ENCODE assay signal across 13 cellular contexts in the genomic region with DNA sequence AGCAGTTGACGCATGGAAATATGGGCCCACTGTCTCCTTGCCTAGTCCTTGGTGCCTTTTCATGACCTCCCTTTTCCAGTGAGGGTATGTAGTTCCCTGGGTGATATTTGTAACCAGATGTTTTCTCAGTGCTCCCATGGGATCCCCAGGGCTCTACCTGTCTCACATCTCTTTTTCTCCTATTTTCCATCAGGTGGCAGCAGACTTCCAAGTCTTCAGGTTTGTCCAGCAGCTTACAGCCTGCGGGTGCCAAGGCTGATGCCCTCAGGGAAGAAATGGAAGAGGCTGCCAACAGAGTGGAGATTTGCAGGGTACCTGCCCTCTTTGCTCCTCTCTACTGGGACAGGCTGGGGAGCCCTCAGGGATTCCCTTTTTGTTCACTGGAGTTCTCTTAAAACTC.
A peak's percentile ranks its signal among the peaks of the same experiment; 100 is the strongest.
DNase-seq lines count a peak whose midpoint lies in the region; ATAC-seq, FAIRE-seq and TF ChIP-seq lines count a peak whose summit lies in the region.
"Had no signal": no experiment of that assay in that cellular context is flagged by ENCODE, and none has a peak within 500 bp of the region (broad histone marks: within the 10 kb centered on the region; RNA-seq: fewer than 3 reads in every experiment).

No MANE protein-coding gene starts in this region.

- H3K9ac ChIP-seq in H1 (replicated peaks in 1 of 4; ENCODE audit: extremely low read depth in 1 of 4, low read depth in 3 of 4, low read length in 3 of 4) = no peak overlapping the region
- H3K9ac ChIP-seq: BLaER1 treated with 17β-estradiol and CSF1 and Interleukin-3, amounts not matched to agents 10 nM and 100 nM had no signal

- H2AK5ac ChIP-seq in H1 (ENCODE audit: low read depth, low read length) = no peak overlapping the region

- H2BK15ac ChIP-seq in H1 (ENCODE audit: low read length) = no peak overlapping the region

- H3K14ac ChIP-seq in H1 (ENCODE audit: insufficient read length) = no peak overlapping the region

- H4K20me1 ChIP-seq in H1 (replicated peaks in 1 of 2; ENCODE audit: control insufficient read depth in 1 of 2, insufficient read depth in 2 of 2, low read length in 2 of 2) = no peaks in the 10 kb centered on the region
- H4K20me1 ChIP-seq: BLaER1 treated with 17β-estradiol and CSF1 and Interleukin-3, amounts not matched to agents 10 nM and 100 nM had no signal

- no peak for TF ChIP-seq EP300 in H1 (IDR thresholded peaks at IDR 0.05; ENCODE audit: borderline replicate concordance in 1 of 2, low read depth in 2 of 2, low read length in 2 of 2)

- H4K91ac ChIP-seq in H1 (replicated peaks; ENCODE audit: insufficient read length, low read length) = no peak overlapping the region

- H4K5ac ChIP-seq in H1 (ENCODE audit: insufficient read length, low read depth, low read length) = no peak overlapping the region

- DNase-seq in SIG-M5 treated with dmso at 0.1 percent for 504 hours (lab: John Stamatoyannopoulos, UW; ENCODE audit: unreplicated experiment) (peak; percentile 6), SIG-M5 (lab: John Stamatoyannopoulos, UW) (no peak), NCI-H1694 treated with DMSO at 0.1 percent for 48 hours (lab: John Stamatoyannopoulos, UW) (peak; percentile 27), H1 (ENCODE audit: low read depth in 1 of 2, low spot score in 2 of 2) (no peak), small intestine (peak; percentile 4), gastrocnemius medialis (no peak), COLO829 (ENCODE audit: low spot score) (no peak)
- no peak for DNase-seq in activated CD4-positive, alpha-beta memory T cell treated with anti-CD3 and anti-CD28 coated beads, Interleukin-2, amount 10 ng/mL, durations not matched to agents 7 days and 5 days
- DNase-seq: activated T-cell treated with anti-CD3 and anti-CD28 coated beads, Interleukin-2, amount 50 U/mL, for 24 hours; cortex of kidney; NCI-H2029 treated with DMSO at 0.1 percent for 48 hours; T-helper 1 cell had no signal

- no peak overlapping the region for H2BK5ac ChIP-seq in H1 (ENCODE audit: low read depth, low read length)

- H3K4me3 ChIP-seq in H1 (ENCODE audit: extremely low read depth in 1 of 4, insufficient read depth in 2 of 4, low read depth in 3 of 4, low read length in 4 of 4) = no peak overlapping the region
- no peak overlapping the region for H3K4me3 ChIP-seq in small intestine (ENCODE audit: low read depth in 1 of 2, low read length in 2 of 2)
- H3K4me3 ChIP-seq in gastrocnemius medialis = no peak overlapping the region
- H3K4me3 ChIP-seq: BLaER1 treated with 17β-estradiol and CSF1 and Interleukin-3, amounts not matched to agents 10 nM and 100 nM had no signal

- no peaks in the 10 kb centered on the region for H3K27me3 Mint-ChIP-seq in activated CD4-positive, alpha-beta memory T cell treated with anti-CD3 and anti-CD28 coated beads, Interleukin-2, amount 10 ng/mL, durations not matched to agents 7 days and 5 days

- no peak overlapping the region for H3K23ac ChIP-seq in H1 (ENCODE audit: insufficient read length)

- no peak overlapping the region for H3K4me2 ChIP-seq in H1 (ENCODE audit: insufficient read depth in 1 of 2, low read depth in 2 of 2, low read length in 2 of 2)

- in situ Hi-C loops in gastrocnemius medialis (cut with MboI; ENCODE audit: low sequenced_read_pairs in 4 of 4) = no loop called here

- TF ChIP-seq CTCF in H1 (IDR thresholded peaks at IDR 0.05; ENCODE audit: control extremely low read depth in 1 of 3, insufficient read depth in 1 of 3, low read depth in 1 of 3, low read length in 3 of 3) (peak in 2 of 3 experiments; percentile 41 to 49; a peak in 3 of 4 replicates), gastrocnemius medialis (IDR thresholded peaks at IDR 0.05 in 4 of 5, conservative IDR thresholded peaks at IDR 0.05 in 1 of 5) (no peak)

- peak; percentile 63 to 75 for TF ChIP-seq RAD21 in H1 (IDR thresholded peaks at IDR 0.05 in 1 of 2, conservative IDR thresholded peaks at IDR 0.05 in 1 of 2; ENCODE audit: low read depth in 2 of 2, low read length in 2 of 2)

- no peak for ATAC-seq in gastrocnemius medialis

- H3K4me1 Mint-ChIP-seq in activated CD4-positive, alpha-beta memory T cell treated with anti-CD3 and anti-CD28 coated beads, Interleukin-2, amount 10 ng/mL, durations not matched to agents 7 days and 5 days = no peaks in the 10 kb centered on the region

- intact Hi-C loops in gastrocnemius medialis (cut with DNase I; ENCODE audit: low total_unique reads) = loop anchor here (5.0 kb wide), 1 partner anchor 74 kb away; no protein-coding TSS in a partner anchor

- H2BK120ac ChIP-seq in H1 (replicated peaks; ENCODE audit: low read depth, low read length) = no peak overlapping the region

- H3K27ac ChIP-seq in H1 (ENCODE audit: low read depth, low read length) (no peak overlapping the region), small intestine (ENCODE audit: low read depth in 1 of 2, low read length in 1 of 2) (no peak overlapping the region), gastrocnemius medialis (no peak overlapping the region)

- H3K36me3 ChIP-seq in H1 (ENCODE audit: control insufficient read depth in 2 of 4, insufficient read depth in 4 of 4, low read length in 3 of 4) (peaks cover 0 to 5% (median 2%) of the 10 kb centered on the region in 4 experiments; a peak in 3 of 8 replicates), small intestine (ENCODE audit: control insufficient read depth in 2 of 2, insufficient read depth in 2 of 2, low read length in 2 of 2) (peaks cover 0 to 3% of the 10 kb centered on the region in 2 donors), gastrocnemius medialis (no peaks in the 10 kb centered on the region)
- H3K36me3 ChIP-seq: BLaER1 treated with 17β-estradiol and CSF1 and Interleukin-3, amounts not matched to agents 10 nM and 100 nM had no signal

- H3K56ac ChIP-seq in H1 (replicated peaks; ENCODE audit: insufficient read length, low read depth, low read length) = no peak overlapping the region

- H3K9me3 Mint-ChIP-seq in activated CD4-positive, alpha-beta memory T cell treated with anti-CD3 and anti-CD28 coated beads, Interleukin-2, amount 10 ng/mL, durations not matched to agents 7 days and 5 days = no peaks in the 10 kb centered on the region
- H3K9me3 Mint-ChIP-seq: activated T-cell treated with anti-CD3 and anti-CD28 coated beads, Interleukin-2, amount 50 U/mL, for 24 hours had no signal

- H3K9me3 ChIP-seq in H1 (ENCODE audit: insufficient read depth in 2 of 2, low read depth in 1 of 2, low read length in 1 of 2) (no peaks in the 10 kb centered on the region), small intestine (ENCODE audit: control insufficient read depth, low read depth) (no peaks in the 10 kb centered on the region), gastrocnemius medialis (no peaks in the 10 kb centered on the region)

- H3K4me1 ChIP-seq in H1 (replicated peaks in 1 of 4; ENCODE audit: control insufficient read depth in 3 of 4, insufficient read depth in 4 of 4, low read length in 3 of 4) (no peaks in the 10 kb centered on the region), small intestine (ENCODE audit: control insufficient read depth in 2 of 2, insufficient read depth in 1 of 2, low read depth in 1 of 2, low read length in 1 of 2) (no peaks in the 10 kb centered on the region), gastrocnemius medialis (peaks cover 0 to 2% of the 10 kb centered on the region in 2 donors)

- H3K27me3 ChIP-seq in H1 (replicated peaks in 1 of 4; ENCODE audit: control insufficient read depth in 3 of 4, extremely low read depth in 1 of 4, insufficient read depth in 3 of 4, low read length in 3 of 4) (no peaks in the 10 kb centered on the region), small intestine (ENCODE audit: control insufficient read depth in 2 of 2, insufficient read depth in 2 of 2, low read length in 2 of 2) (no peaks in the 10 kb centered on the region), gastrocnemius medialis (no peaks in the 10 kb centered on the region)
- H3K27me3 ChIP-seq: BLaER1 treated with 17β-estradiol and CSF1 and Interleukin-3, amounts not matched to agents 10 nM and 100 nM had no signal

- no peak overlapping the region for H4K8ac ChIP-seq in H1 (ENCODE audit: extremely low read depth, insufficient read depth, low read length)

- H3K4me3 Mint-ChIP-seq in activated CD4-positive, alpha-beta memory T cell treated with anti-CD3 and anti-CD28 coated beads, Interleukin-2, amount 10 ng/mL, durations not matched to agents 7 days and 5 days = no peak overlapping the region
- H3K4me3 Mint-ChIP-seq: activated T-cell treated with anti-CD3 and anti-CD28 coated beads, Interleukin-2, amount 50 U/mL, for 24 hours had no signal

- no peak overlapping the region for H3K4ac ChIP-seq in H1 (replicated peaks; ENCODE audit: insufficient read length, low read depth, low read length)

- no peak overlapping the region for H3K18ac ChIP-seq in H1 (ENCODE audit: extremely low read depth, low read length)

- CTCF ChIA-PET in H1 (lab: Charles Lee; ENCODE audit: partially characterized antibody) = interaction anchor here (0.7 to 3.2 kb wide), 7 partner anchors 13 to 408 kb away, joined by 3 to 11 read pairs (median 5); no protein-coding TSS in a partner anchor
- CTCF ChIA-PET in activated CD4-positive, alpha-beta memory T cell treated with anti-CD3 and anti-CD28 coated beads, Interleukin-2, amount 10 ng/mL, durations not matched to agents 7 days and 5 days (lab: Charles Lee) = interaction anchor here (2.0 kb wide), 1 partner anchor 102 kb away, joined by 6 read pairs; no protein-coding TSS in a partner anchor

- no peaks in the 10 kb centered on the region for H3K23me2 ChIP-seq in H1 (ENCODE audit: low read depth, low read length)

- no peaks in the 10 kb centered on the region for H3K36me3 Mint-ChIP-seq in activated CD4-positive, alpha-beta memory T cell treated with anti-CD3 and anti-CD28 coated beads, Interleukin-2, amount 10 ng/mL, durations not matched to agents 7 days and 5 days (ENCODE audit: low read depth)

- H2BK20ac ChIP-seq in H1 (ENCODE audit: low read length) = no peak overlapping the region

- FAIRE-seq in H1 (lab: Jason Lieb, UNC) (no peak), small intestine (lab: Jason Lieb, UNC) (no peak)

- H2BK12ac ChIP-seq in H1 (ENCODE audit: low read depth, low read length) = no peak overlapping the region

- no peak for TF ChIP-seq POLR2A in H1 (IDR thresholded peaks at IDR 0.05; ENCODE audit: control extremely low read depth in 1 of 2, low read depth in 2 of 2, low read length in 2 of 2)
- TF ChIP-seq POLR2A in gastrocnemius medialis (IDR thresholded peaks at IDR 0.05) = no peak

- POLR2A ChIA-PET in H1 (lab: Charles Lee; ENCODE audit: partially characterized antibody) = interaction anchor here (1.6 kb wide), 1 partner anchor 89 kb away, joined by 3 read pairs; no protein-coding TSS in a partner anchor
- POLR2A ChIA-PET in activated CD4-positive, alpha-beta memory T cell treated with anti-CD3 and anti-CD28 coated beads, Interleukin-2, amount 10 ng/mL, durations not matched to agents 7 days and 5 days (lab: Charles Lee) = no interaction called here

- no peaks in the 10 kb centered on the region for H3K79me2 ChIP-seq in H1 (ENCODE audit: control insufficient read depth in 1 of 2, insufficient read depth in 2 of 2, low read length in 2 of 2)

- no peaks in the 10 kb centered on the region for H3K79me1 ChIP-seq in H1 (ENCODE audit: low read depth, low read length)

- H2AFZ ChIP-seq in H1 (ENCODE audit: low read length) = no peak overlapping the region

- 87% methylated on average over 2 of the region's 2 CpGs; no CpG with 5 or more reads in 1 of the 2 experiments for WGBS in H1 (ENCODE audit: extremely low coverage in 1 of 2, insufficient coverage in 1 of 2, insufficient read length in 1 of 2, insufficient replicate concordance in 2 of 2, low coverage in 1 of 2, low lambda C conversion rate in 2 of 2, missing lambda C conversion rate in 1 of 2), 2 experiments
- WGBS in small intestine, 3 donors = 63 to 68% (median 66%) methylated on average over 2 of the region's 2 CpGs

- H3K27ac Mint-ChIP-seq in activated CD4-positive, alpha-beta memory T cell treated with anti-CD3 and anti-CD28 coated beads, Interleukin-2, amount 10 ng/mL, durations not matched to agents 7 days and 5 days = no peak overlapping the region
- H3K27ac Mint-ChIP-seq: activated T-cell treated with anti-CD3 and anti-CD28 coated beads, Interleukin-2, amount 50 U/mL, for 24 hours had no signal

Comparison
In these comparisons a context has a peak if more than half of its experiments do, and no peak if none do; other contexts are left out.
1. DNase-seq: peak in SIG-M5 treated with dmso at 0.1 percent for 504 hours (single experiment), NCI-H1694 treated with DMSO at 0.1 percent for 48 hours (single experiment) and small intestine (single experiment); none in SIG-M5 (single experiment), H1 (0 of 2), gastrocnemius medialis (0 of 2), COLO829 (single experiment) and activated CD4-positive, alpha-beta memory T cell treated with anti-CD3 and anti-CD28 coated beads, Interleukin-2, amount 10 ng/mL, durations not matched to agents 7 days and 5 days (single experiment).
2. CTCF ChIP-seq: peak in H1 (2 of 3); none in gastrocnemius medialis (0 of 5).